In the genomic region with DNA sequence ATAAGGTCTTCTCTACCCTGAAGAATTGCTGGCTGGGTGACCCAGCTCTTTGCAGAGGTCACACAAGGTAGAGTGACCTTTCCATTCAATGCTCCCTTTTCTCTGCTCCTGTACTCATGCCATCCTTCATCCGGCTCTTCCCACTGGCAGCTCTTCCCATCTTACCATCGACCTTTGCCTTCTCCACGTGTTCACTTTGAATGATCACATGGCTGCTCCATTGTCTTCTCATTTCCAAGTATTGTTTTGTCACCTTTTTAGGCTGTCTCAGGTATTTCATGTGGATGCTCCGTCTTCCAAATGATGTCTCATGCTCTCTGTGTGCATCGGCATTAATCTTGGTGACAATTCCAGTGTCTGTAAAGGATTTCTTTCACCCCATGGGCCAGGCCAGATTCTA, we compare ENCODE assay signal across 40 cellular contexts.
"Had no signal": no experiment of that assay in that cellular context is flagged by ENCODE, and none has a peak within 500 bp of the region (broad histone marks: within the 10 kb centered on the region; RNA-seq: fewer than 3 reads in every experiment).

No MANE protein-coding gene starts in this region.

- H3K36me3 Mint-ChIP-seq: activated naive CD4-positive, alpha-beta T cell treated with anti-CD3 and anti-CD28 coated beads, Interleukin-2, amount 10 ng/mL, durations not matched to agents 7 days and 5 days; activated naive CD8-positive, alpha-beta T cell; activated naive CD8-positive, alpha-beta T cell treated with anti-CD3 and anti-CD28 coated beads for 36 hours; activated naive CD8-positive, alpha-beta T cell treated with anti-CD3 and anti-CD28 coated beads, Interleukin-2, amount 10 ng/mL, durations not matched to agents 7 days and 5 days; brain had no signal

- FAIRE-seq: astrocyte, bronchial epithelial cell had no signal

- H3K4me3 Mint-ChIP-seq: activated naive CD4-positive, alpha-beta T cell treated with anti-CD3 and anti-CD28 coated beads for 36 hours; activated naive CD4-positive, alpha-beta T cell treated with anti-CD3 and anti-CD28 coated beads, Interleukin-2, amount 10 ng/mL, durations not matched to agents 7 days and 5 days; activated naive CD4-positive, alpha-beta T cell treated with anti-CD3 and anti-CD28 coated beads, Interleukin-2, amount 50 U/mL, for 24 hours; activated naive CD8-positive, alpha-beta T cell; activated naive CD8-positive, alpha-beta T cell treated with anti-CD3 and anti-CD28 coated beads for 36 hours; activated naive CD8-positive, alpha-beta T cell treated with anti-CD3 and anti-CD28 coated beads, Interleukin-2, amount 10 ng/mL, durations not matched to agents 7 days and 5 days; activated naive CD8-positive, alpha-beta T cell treated with anti-CD3 and anti-CD28 coated beads, Interleukin-2, amount 50 U/mL, for 24 hours; activated T-cell treated with anti-CD3 and anti-CD28 coated beads, Interleukin-2, amount 50 U/mL, for 24 hours; activated T-cell treated with anti-CD3 and anti-CD28 coated beads, Interleukin-2, amount 50 U/mL, for 4 hours; activated T-cell treated with anti-CD3 and anti-CD28 coated beads, Interleukin-2, amount 50 U/mL, for 72 hours; activated T-helper 1 cell treated with anti-CD3 and anti-CD28 coated beads, Interleukin-12 subunit alpha, Interleukin-12 subunit beta, Interleukin-2, Interleukin-4 antibody, amounts not matched to agents 30 ng/mL and 10 ng/mL and 1 ng/mL, durations not matched to agents 14 hours and 24 hours and 36 hours; activated T-helper 17 cell treated with anti-CD3 and anti-CD28 coated beads, Interleukin-2, amount 50 U/mL, for 72 hours; brain; central memory CD8-positive, alpha-beta T cell had no signal

- DNase-seq: activated effector memory CD4-positive, alpha-beta T cell treated with anti-CD3 and anti-CD28 coated beads, Interleukin-2, amount 50 U/mL, for 16 hours; activated effector memory CD4-positive, alpha-beta T cell treated with Interleukin-2 at 50 U/mL for 16 hours; activated gamma-delta T cell; activated gamma-delta T cell treated with Interleukin-2 at 50 U/mL for 16 hours; activated naive CD4-positive, alpha-beta T cell; activated naive CD4-positive, alpha-beta T cell treated with anti-CD3 and anti-CD28 coated beads for 36 hours; activated naive CD4-positive, alpha-beta T cell treated with anti-CD3 and anti-CD28 coated beads, Interleukin-2, amount 10 ng/mL, durations not matched to agents 7 days and 5 days; activated naive CD4-positive, alpha-beta T cell treated with anti-CD3 and anti-CD28 coated beads, Interleukin-2, amount 50 U/mL, for 16 hours; activated naive CD4-positive, alpha-beta T cell treated with Interleukin-2 at 50 U/mL for 16 hours; activated naive CD8-positive, alpha-beta T cell treated with anti-CD3 and anti-CD28 coated beads for 36 hours; activated naive CD8-positive, alpha-beta T cell treated with anti-CD3 and anti-CD28 coated beads, Interleukin-2, amount 10 ng/mL, durations not matched to agents 7 days and 5 days; activated naive CD8-positive, alpha-beta T cell treated with anti-CD3 and anti-CD28 coated beads, Interleukin-2, amount 50 U/mL, for 24 hours; activated T-cell treated with anti-CD3 and anti-CD28 coated beads, Interleukin-2, amount 50 U/mL, for 1 hour; activated T-cell treated with anti-CD3 and anti-CD28 coated beads, Interleukin-2, amount 50 U/mL, for 24 hours; activated T-cell treated with anti-CD3 and anti-CD28 coated beads, Interleukin-2, amount 50 U/mL, for 4 hours; activated T-cell treated with anti-CD3 and anti-CD28 coated beads, Interleukin-2, amount 50 U/mL, for 48 hours; activated T-cell treated with anti-CD3 and anti-CD28 coated beads, Interleukin-2, amount 50 U/mL, for 72 hours; adrenal gland; amniotic stem cell; amygdala; anterior cingulate cortex; aorta; body of pancreas; brain microvascular endothelial cell; caudate nucleus; central memory CD4-positive, alpha-beta T cell; cerebellar nuclear complex had no signal

- H3K27me3 ChIP-seq: adrenal gland, ascending aorta, body of pancreas, brain microvascular endothelial cell had no signal

- H3K36me3 ChIP-seq: adrenal gland, ascending aorta, brain microvascular endothelial cell, breast epithelium, cardiac muscle cell had no signal

- H3K27ac ChIP-seq: adrenal gland, ascending aorta, body of pancreas, brain microvascular endothelial cell, breast epithelium, cardiac muscle cell had no signal

- H3K4me3 ChIP-seq: adrenal gland, ascending aorta, body of pancreas, breast epithelium, cardiac muscle cell had no signal

- H3K4me1 Mint-ChIP-seq: activated naive CD4-positive, alpha-beta T cell treated with anti-CD3 and anti-CD28 coated beads, Interleukin-2, amount 10 ng/mL, durations not matched to agents 7 days and 5 days; activated naive CD4-positive, alpha-beta T cell treated with anti-CD3 and anti-CD28 coated beads, Interleukin-2, amount 50 U/mL, for 24 hours; activated naive CD8-positive, alpha-beta T cell treated with anti-CD3 and anti-CD28 coated beads for 36 hours; activated naive CD8-positive, alpha-beta T cell treated with anti-CD3 and anti-CD28 coated beads, Interleukin-2, amount 10 ng/mL, durations not matched to agents 7 days and 5 days; activated T-helper 17 cell treated with anti-CD3 and anti-CD28 coated beads, Interleukin-2, amount 50 U/mL, for 72 hours; brain; central memory CD8-positive, alpha-beta T cell had no signal

- ATAC-seq: activated naive CD4-positive, alpha-beta T cell treated with anti-CD3 and anti-CD28 coated beads, Interleukin-2, amount 50 U/mL, for 72 hours; activated naive CD8-positive, alpha-beta T cell treated with anti-CD3 and anti-CD28 coated beads, Interleukin-2, amount 50 U/mL, for 24 hours; activated T-cell treated with anti-CD3 and anti-CD28 coated beads, Interleukin-2, amount 50 U/mL, for 4 hours; activated T-cell treated with anti-CD3 and anti-CD28 coated beads, Interleukin-2, amount 50 U/mL, for 72 hours; activated T-helper 17 cell treated with anti-CD3 and anti-CD28 coated beads, Interleukin-2, amount 50 U/mL, for 72 hours; body of pancreas had no signal

- H3K27ac Mint-ChIP-seq: activated naive CD4-positive, alpha-beta T cell treated with anti-CD3 and anti-CD28 coated beads for 36 hours; activated naive CD4-positive, alpha-beta T cell treated with anti-CD3 and anti-CD28 coated beads, Interleukin-2, amount 10 ng/mL, durations not matched to agents 7 days and 5 days; activated naive CD4-positive, alpha-beta T cell treated with anti-CD3 and anti-CD28 coated beads, Interleukin-2, amount 50 U/mL, for 24 hours; activated naive CD4-positive, alpha-beta T cell treated with anti-CD3 and anti-CD28 coated beads, Interleukin-2, amount 50 U/mL, for 72 hours; activated naive CD8-positive, alpha-beta T cell; activated naive CD8-positive, alpha-beta T cell treated with anti-CD3 and anti-CD28 coated beads for 36 hours; activated naive CD8-positive, alpha-beta T cell treated with anti-CD3 and anti-CD28 coated beads, Interleukin-2, amount 10 ng/mL, durations not matched to agents 7 days and 5 days; activated naive CD8-positive, alpha-beta T cell treated with anti-CD3 and anti-CD28 coated beads, Interleukin-2, amount 50 U/mL, for 24 hours; activated T-cell treated with anti-CD3 and anti-CD28 coated beads, Interleukin-2, amount 50 U/mL, for 24 hours; activated T-cell treated with anti-CD3 and anti-CD28 coated beads, Interleukin-2, amount 50 U/mL, for 72 hours; activated T-helper 1 cell treated with anti-CD3 and anti-CD28 coated beads, Interleukin-12 subunit alpha, Interleukin-12 subunit beta, Interleukin-2, Interleukin-4 antibody, amounts not matched to agents 30 ng/mL and 10 ng/mL and 1 ng/mL, durations not matched to agents 14 hours and 24 hours and 36 hours; activated T-helper 17 cell treated with anti-CD3 and anti-CD28 coated beads, Interleukin-2, amount 50 U/mL, for 72 hours; activated T-helper 2 cell treated with anti-CD3 and anti-CD28 coated beads, Interferon-gamma antibody, Interleukin-2, Interleukin-4, amounts not matched to agents 10 μg/mL and 5 μg/mL and 100 μg/mL, durations not matched to agents 14 hours and 24 hours and 36 hours; brain had no signal

- H3K9me3 ChIP-seq: adrenal gland, ascending aorta, body of pancreas had no signal

- H3K9me3 Mint-ChIP-seq: activated T-helper 1 cell treated with anti-CD3 and anti-CD28 coated beads, Interleukin-12 subunit alpha, Interleukin-12 subunit beta, Interleukin-2, Interleukin-4 antibody, amounts not matched to agents 30 ng/mL and 10 ng/mL and 1 ng/mL, durations not matched to agents 14 hours and 24 hours and 36 hours had no signal

- H3K4me1 ChIP-seq: adrenal gland, ascending aorta, breast epithelium had no signal
